Comparison of ENCODE assay signal across 15 cellular contexts in the genomic region with DNA sequence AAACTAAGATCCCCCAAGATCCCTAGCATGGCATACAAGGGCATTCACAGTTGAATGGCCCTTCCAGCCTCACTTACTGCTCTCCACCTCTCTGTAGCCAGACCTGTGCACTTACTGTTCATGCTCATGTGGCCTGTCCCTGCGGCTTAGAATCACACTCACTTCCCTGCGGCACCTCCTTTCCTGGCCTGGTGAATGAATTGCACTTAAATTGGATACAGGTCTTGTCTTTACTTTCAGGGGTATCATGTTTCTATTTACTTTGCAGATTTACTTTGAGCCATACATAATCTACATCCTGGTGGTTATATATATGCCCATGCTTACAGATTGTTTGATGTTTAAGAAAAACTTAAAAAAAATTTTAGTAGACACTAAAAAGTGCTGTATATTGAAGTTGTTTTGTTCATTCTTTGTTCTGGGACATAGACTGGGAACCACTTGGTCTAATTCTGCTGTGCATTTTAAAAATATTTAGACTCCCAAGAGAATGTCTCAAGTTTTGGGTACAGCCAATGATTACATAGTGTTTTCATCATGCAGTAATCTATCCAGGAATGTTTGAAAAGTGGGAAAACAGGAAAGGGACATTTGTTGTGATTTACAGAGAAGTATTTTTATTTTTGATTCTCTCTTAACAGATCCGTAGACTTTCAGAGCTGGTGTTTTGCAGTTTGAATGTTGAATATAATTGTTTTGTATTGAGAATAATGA.
DNase-seq lines count a peak whose midpoint lies in the region; ATAC-seq and TF ChIP-seq lines count a peak whose summit lies in the region.
"Had no signal": no experiment of that assay in that cellular context is flagged by ENCODE, and none has a peak within 500 bp of the region (broad histone marks: within the 10 kb centered on the region; RNA-seq: fewer than 3 reads in every experiment).

No MANE protein-coding gene starts in this region.

- POLR2A ChIA-PET in activated CD8-positive, alpha-beta T cell treated with anti-CD3 and anti-CD28 coated beads, Interleukin-2, amount 10 ng/mL, durations not matched to agents 7 days and 5 days (lab: Charles Lee), result no interaction called here
- POLR2A ChIA-PET in activated CD8-positive, alpha-beta T cell treated with anti-CD3 and anti-CD28 coated beads for 36 hours (lab: Charles Lee), result no interaction called here

- no peaks in the 10 kb centered on the region for H3K9me3 Mint-ChIP-seq in activated CD8-positive, alpha-beta T cell treated with anti-CD3 and anti-CD28 coated beads, Interleukin-2, amount 10 ng/mL, durations not matched to agents 7 days and 5 days (ENCODE audit: insufficient read depth)
- no peaks in the 10 kb centered on the region for H3K9me3 Mint-ChIP-seq in activated CD8-positive, alpha-beta T cell treated with anti-CD3 and anti-CD28 coated beads for 36 hours
- no peaks in the 10 kb centered on the region for H3K9me3 Mint-ChIP-seq in stimulated activated memory B cell treated with anti-CD40 and anti-IgM and Interleukin-4, amounts not matched to agents 10 μg/mL and 1 μg/mL and 100 μg/mL, for 72 hours
- H3K9me3 Mint-ChIP-seq: T-helper 1 cell treated with Interleukin-12 subunit alpha and Interleukin-12 subunit beta and Interleukin-4 antibody, amounts not matched to agents 30 μg/mL and 1 μg/mL, for 36 hours had no signal

- H3K4me3 Mint-ChIP-seq in activated CD8-positive, alpha-beta T cell treated with anti-CD3 and anti-CD28 coated beads, Interleukin-2, amount 10 ng/mL, durations not matched to agents 7 days and 5 days, result no peak overlapping the region
- H3K4me3 Mint-ChIP-seq in activated CD8-positive, alpha-beta T cell treated with anti-CD3 and anti-CD28 coated beads for 36 hours, result no peak overlapping the region
- no peak overlapping the region for H3K4me3 Mint-ChIP-seq in stimulated activated memory B cell treated with anti-CD40 and anti-IgM and Interleukin-4, amounts not matched to agents 10 μg/mL and 1 μg/mL and 100 μg/mL, for 72 hours
- H3K4me3 Mint-ChIP-seq: T-helper 1 cell treated with Interleukin-12 subunit alpha and Interleukin-12 subunit beta and Interleukin-4 antibody, amounts not matched to agents 30 μg/mL and 1 μg/mL, for 36 hours had no signal

- H3K4me1 Mint-ChIP-seq in activated CD8-positive, alpha-beta T cell treated with anti-CD3 and anti-CD28 coated beads, Interleukin-2, amount 10 ng/mL, durations not matched to agents 7 days and 5 days (ENCODE audit: low read depth), result no peaks in the 10 kb centered on the region
- H3K4me1 Mint-ChIP-seq in activated CD8-positive, alpha-beta T cell treated with anti-CD3 and anti-CD28 coated beads for 36 hours (ENCODE audit: low read depth), result no peaks in the 10 kb centered on the region
- H3K4me1 Mint-ChIP-seq in stimulated activated memory B cell treated with anti-CD40 and anti-IgM and Interleukin-4, amounts not matched to agents 10 μg/mL and 1 μg/mL and 100 μg/mL, for 72 hours, result no peaks in the 10 kb centered on the region

- DNase-seq in activated CD8-positive, alpha-beta T cell treated with anti-CD3 and anti-CD28 coated beads, Interleukin-2, amount 10 ng/mL, durations not matched to agents 7 days and 5 days, result no peak
- DNase-seq in activated CD8-positive, alpha-beta T cell treated with anti-CD3 and anti-CD28 coated beads for 36 hours, result no peak
- DNase-seq in NCI-H748 (lab: John Stamatoyannopoulos, UW; ENCODE audit: unreplicated experiment), result peak; percentile 49
- DNase-seq in fibroblast of the conjunctiva (ENCODE audit: low read depth), result peak; percentile 30
- no peak for DNase-seq in HPDE6-E6E7 (ENCODE audit: extremely low spot score)
- DNase-seq in NCI-H128 (lab: John Stamatoyannopoulos, UW; ENCODE audit: unreplicated experiment), result no peak
- DNase-seq in stimulated activated CD4-positive, alpha-beta T cell treated with anti-CD3 and anti-CD28 coated beads, Interleukin-15, amount 100 ng/mL, for 24 hours, result no peak
- DNase-seq: activated CD4-positive, alpha-beta T cell treated with anti-CD3 and anti-CD28 coated beads, Interleukin-2, amount 50 U/mL, for 48 hours; activated naive CD4-positive, alpha-beta T cell; colonic mucosa; EL; left cardiac atrium; NCI-H187 treated with DMSO at 0.1 percent for 48 hours had no signal

- no peaks in the 10 kb centered on the region for H3K27me3 Mint-ChIP-seq in activated CD8-positive, alpha-beta T cell treated with anti-CD3 and anti-CD28 coated beads, Interleukin-2, amount 10 ng/mL, durations not matched to agents 7 days and 5 days (ENCODE audit: low read depth)
- no peaks in the 10 kb centered on the region for H3K27me3 Mint-ChIP-seq in activated CD8-positive, alpha-beta T cell treated with anti-CD3 and anti-CD28 coated beads for 36 hours
- H3K27me3 Mint-ChIP-seq in stimulated activated memory B cell treated with anti-CD40 and anti-IgM and Interleukin-4, amounts not matched to agents 10 μg/mL and 1 μg/mL and 100 μg/mL, for 72 hours, result no peaks in the 10 kb centered on the region

- no peak for TF ChIP-seq CTCF in activated CD8-positive, alpha-beta T cell treated with anti-CD3 and anti-CD28 coated beads for 36 hours (IDR thresholded peaks at IDR 0.05)

- CTCF ChIA-PET in activated CD8-positive, alpha-beta T cell treated with anti-CD3 and anti-CD28 coated beads, Interleukin-2, amount 10 ng/mL, durations not matched to agents 7 days and 5 days (lab: Charles Lee), result no interaction called here
- CTCF ChIA-PET in activated CD8-positive, alpha-beta T cell treated with anti-CD3 and anti-CD28 coated beads for 36 hours (lab: Charles Lee), result no interaction called here

- ATAC-seq in activated CD8-positive, alpha-beta T cell treated with anti-CD3 and anti-CD28 coated beads, Interleukin-2, amount 10 ng/mL, durations not matched to agents 7 days and 5 days, result no peak
- no peak for ATAC-seq in activated CD8-positive, alpha-beta T cell treated with anti-CD3 and anti-CD28 coated beads for 36 hours
- no peak for ATAC-seq in stimulated activated memory B cell treated with anti-CD40 and anti-IgM and Interleukin-4, amounts not matched to agents 10 μg/mL and 1 μg/mL and 100 μg/mL, for 72 hours

- intact Hi-C loops in activated CD8-positive, alpha-beta T cell treated with anti-CD3 and anti-CD28 coated beads for 36 hours (cut with micrococcal nuclease), result no loop called here

- H3K27ac Mint-ChIP-seq in activated CD8-positive, alpha-beta T cell treated with anti-CD3 and anti-CD28 coated beads, Interleukin-2, amount 10 ng/mL, durations not matched to agents 7 days and 5 days, result peak overlapping the region; percentile 17
- no peak overlapping the region for H3K27ac Mint-ChIP-seq in activated CD8-positive, alpha-beta T cell treated with anti-CD3 and anti-CD28 coated beads for 36 hours
- H3K27ac Mint-ChIP-seq in stimulated activated memory B cell treated with anti-CD40 and anti-IgM and Interleukin-4, amounts not matched to agents 10 μg/mL and 1 μg/mL and 100 μg/mL, for 72 hours, result peak overlapping the region; percentile 4
- H3K27ac Mint-ChIP-seq: T-helper 1 cell treated with Interleukin-12 subunit alpha and Interleukin-12 subunit beta and Interleukin-4 antibody, amounts not matched to agents 30 μg/mL and 1 μg/mL, for 36 hours had no signal

- peaks cover 31% of the 10 kb centered on the region for H3K36me3 Mint-ChIP-seq in activated CD8-positive, alpha-beta T cell treated with anti-CD3 and anti-CD28 coated beads, Interleukin-2, amount 10 ng/mL, durations not matched to agents 7 days and 5 days (ENCODE audit: low read depth)
- peaks cover 29% of the 10 kb centered on the region for H3K36me3 Mint-ChIP-seq in activated CD8-positive, alpha-beta T cell treated with anti-CD3 and anti-CD28 coated beads for 36 hours (ENCODE audit: low read depth)
- peaks cover 58% of the 10 kb centered on the region for H3K36me3 Mint-ChIP-seq in stimulated activated memory B cell treated with anti-CD40 and anti-IgM and Interleukin-4, amounts not matched to agents 10 μg/mL and 1 μg/mL and 100 μg/mL, for 72 hours

Comparison
In these comparisons a context has a peak if more than half of its experiments do, and no peak if none do; other contexts are left out.
1. DNase-seq: peak in NCI-H748 (single experiment) and fibroblast of the conjunctiva (single experiment); none in activated CD8-positive, alpha-beta T cell treated with anti-CD3 and anti-CD28 coated beads, Interleukin-2, amount 10 ng/mL, durations not matched to agents 7 days and 5 days (single experiment), activated CD8-positive, alpha-beta T cell treated with anti-CD3 and anti-CD28 coated beads for 36 hours (single experiment), HPDE6-E6E7 (single experiment), NCI-H128 (single experiment) and stimulated activated CD4-positive, alpha-beta T cell treated with anti-CD3 and anti-CD28 coated beads, Interleukin-15, amount 100 ng/mL, for 24 hours (single experiment).